Comparison of ENCODE assay signal across 13 cellular contexts in genomic region chr6:165511807-165512206, GRCh38.
A peak's percentile ranks its signal among the peaks of the same experiment; 100 is the strongest.
DNase-seq lines count a peak whose midpoint lies in the region; ATAC-seq and TF ChIP-seq lines count a peak whose summit lies in the region.
"Had no signal": no experiment of that assay in that cellular context is flagged by ENCODE, and none has a peak within 500 bp of the region (broad histone marks: within the 10 kb centered on the region; RNA-seq: fewer than 3 reads in every experiment).

No MANE protein-coding gene starts in this region.

- H3K27me3 Mint-ChIP-seq in activated CD4-positive, alpha-beta T cell treated with anti-CD3 and anti-CD28 coated beads, Interleukin-2, amount 10 ng/mL, durations not matched to agents 7 days and 5 days = peaks cover 4% of the 10 kb centered on the region
- H3K27me3 Mint-ChIP-seq in neural crest cell (ENCODE audit: low read depth) = no peaks in the 10 kb centered on the region

- peak overlapping the region; percentile 47 for H3K27ac Mint-ChIP-seq in activated CD4-positive, alpha-beta T cell treated with anti-CD3 and anti-CD28 coated beads, Interleukin-2, amount 10 ng/mL, durations not matched to agents 7 days and 5 days
- peak overlapping the region; percentile 13 for H3K27ac Mint-ChIP-seq in neural crest cell (ENCODE audit: unreplicated experiment)
- H3K27ac Mint-ChIP-seq: neural progenitor cell had no signal

- CTCF ChIA-PET in activated CD4-positive, alpha-beta T cell treated with anti-CD3 and anti-CD28 coated beads, Interleukin-2, amount 10 ng/mL, durations not matched to agents 7 days and 5 days (lab: Charles Lee) = no interaction called here

- no peak for TF ChIP-seq CTCF in neural crest cell (conservative IDR thresholded peaks at IDR 0.05)

- no peaks in the 10 kb centered on the region for H3K9me3 Mint-ChIP-seq in activated CD4-positive, alpha-beta T cell treated with anti-CD3 and anti-CD28 coated beads, Interleukin-2, amount 10 ng/mL, durations not matched to agents 7 days and 5 days
- H3K9me3 Mint-ChIP-seq in neural crest cell = peaks cover 5% of the 10 kb centered on the region
- H3K9me3 Mint-ChIP-seq: neural progenitor cell had no signal

- no peaks in the 10 kb centered on the region for H3K36me3 Mint-ChIP-seq in activated CD4-positive, alpha-beta T cell treated with anti-CD3 and anti-CD28 coated beads, Interleukin-2, amount 10 ng/mL, durations not matched to agents 7 days and 5 days (ENCODE audit: low read depth)
- peaks cover 12% of the 10 kb centered on the region for H3K36me3 Mint-ChIP-seq in neural crest cell (ENCODE audit: low read depth)

- ATAC-seq in GM21723 (IDR thresholded peaks at IDR 0.05; ENCODE audit: unreplicated experiment) = peak; percentile 96
- peak; percentile 93 for ATAC-seq in HG03135 (IDR thresholded peaks at IDR 0.05; ENCODE audit: unreplicated experiment)
- ATAC-seq: left ventricle myocardium superior had no signal

- H3K4me3 Mint-ChIP-seq in activated CD4-positive, alpha-beta T cell treated with anti-CD3 and anti-CD28 coated beads, Interleukin-2, amount 10 ng/mL, durations not matched to agents 7 days and 5 days = peak overlapping the region; percentile 42
- H3K4me3 Mint-ChIP-seq in neural crest cell = no peak overlapping the region
- H3K4me3 Mint-ChIP-seq: neural progenitor cell had no signal

- DNase-seq in activated CD4-positive, alpha-beta T cell treated with anti-CD3 and anti-CD28 coated beads, Interleukin-2, amount 10 ng/mL, durations not matched to agents 7 days and 5 days = no peak
- no peak for DNase-seq in activated CD4-positive, alpha-beta T cell treated with anti-CD3 and anti-CD28 coated beads for 48 hours
- DNase-seq in neural crest cell (ENCODE audit: low read depth, low spot score) (no peak), activated T-cell treated with anti-CD3 and anti-CD28 coated beads for 4 hours (no peak), A172 (ENCODE audit: low spot score) (no peak)
- no peak for DNase-seq in stimulated activated CD4-positive, alpha-beta T cell treated with anti-CD3 and anti-CD28 coated beads, Interleukin-12 subunit alpha, Interleukin-12 subunit beta, amount 100 ng/mL, for 4 hours
- DNase-seq: dorsolateral prefrontal cortex, left ventricle myocardium superior, NCI-H1105, spleen had no signal

- POLR2A ChIA-PET in activated CD4-positive, alpha-beta T cell treated with anti-CD3 and anti-CD28 coated beads, Interleukin-2, amount 10 ng/mL, durations not matched to agents 7 days and 5 days (lab: Charles Lee) = no interaction called here

- H3K4me1 Mint-ChIP-seq in activated CD4-positive, alpha-beta T cell treated with anti-CD3 and anti-CD28 coated beads, Interleukin-2, amount 10 ng/mL, durations not matched to agents 7 days and 5 days = peaks cover 11% of the 10 kb centered on the region
- peaks cover 17% of the 10 kb centered on the region for H3K4me1 Mint-ChIP-seq in neural crest cell
- H3K4me1 Mint-ChIP-seq: neural progenitor cell had no signal
